In the genomic region with DNA sequence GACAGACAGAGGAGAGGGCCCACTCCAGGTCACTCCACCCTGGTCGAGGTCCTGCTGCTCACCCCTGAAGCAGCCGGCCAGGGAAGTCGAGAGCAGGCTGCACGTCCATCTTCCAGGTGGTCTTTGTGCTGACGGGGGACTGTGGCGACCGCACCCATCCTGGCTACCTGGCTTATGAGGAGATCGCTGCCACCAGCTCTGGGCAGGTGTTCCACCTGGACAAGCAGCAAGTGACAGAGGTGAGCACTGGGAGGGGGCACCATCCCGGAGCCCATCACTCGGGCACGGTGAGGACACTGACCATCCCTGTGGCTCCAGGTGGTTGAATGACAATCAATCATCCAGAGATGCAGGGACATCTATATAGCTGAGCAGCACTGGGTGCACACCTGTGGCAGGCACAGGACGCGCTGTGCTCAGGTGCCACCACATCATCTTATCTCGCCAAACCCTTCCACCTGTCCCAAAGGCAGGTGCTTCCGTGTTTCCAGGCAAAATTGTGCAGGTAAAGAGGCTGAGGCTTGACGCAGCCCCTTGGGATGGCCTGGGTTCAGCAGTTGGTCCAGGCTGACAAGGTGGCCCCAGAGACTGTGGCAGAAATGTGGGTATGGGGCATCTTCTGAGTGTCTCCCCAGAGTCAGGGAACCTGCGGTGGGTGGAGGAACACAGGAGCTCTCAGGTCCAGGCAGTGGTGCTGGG, we compare ENCODE assay signal across 16 cellular contexts. TPM values are rescaled to one million over a fixed set of nuclear protein-coding genes. Genes with fewer than 3 reads are reported as not detected.
"Had no signal": no experiment of that assay in that cellular context is flagged by ENCODE, and none has a peak within 500 bp of the region (broad histone marks: within the 10 kb centered on the region; RNA-seq: fewer than 3 reads in every experiment).

No MANE protein-coding gene starts in this region.

- H3K36me3 ChIP-seq: SJCRH30, thyroid gland, uterus had no signal

- H3K27ac ChIP-seq: psoas muscle, SJCRH30, thyroid gland had no signal

- ATAC-seq: activated naive CD4-positive, alpha-beta T cell treated with anti-CD3 and anti-CD28 coated beads, Interleukin-2, amount 50 U/mL, for 72 hours; activated T-cell treated with anti-CD3 and anti-CD28 coated beads, Interleukin-2, amount 50 U/mL, for 72 hours had no signal

- H3K4me3 Mint-ChIP-seq: activated T-cell treated with anti-CD3 and anti-CD28 coated beads, Interleukin-2, amount 50 U/mL, for 72 hours; dendritic cell treated with granulocyte-macrophage colony-stimulating factor and Interleukin-4, amounts not matched to agents 40 ng/mL and 50 ng/mL, for 4 days; immature natural killer cell; nephron progenitor cell; T-helper 1 cell treated with Interleukin-12 subunit alpha and Interleukin-12 subunit beta and Interleukin-4 antibody, amounts not matched to agents 30 μg/mL and 1 μg/mL, for 36 hours had no signal

- H3K27me3 ChIP-seq: SJCRH30, thyroid gland, uterus had no signal

- H3K4me1 Mint-ChIP-seq: immature natural killer cell had no signal

- H3K4me3 ChIP-seq: psoas muscle, SJCRH30, thyroid gland, uterus had no signal

- H3K9me3 ChIP-seq: psoas muscle, SJCRH30, thyroid gland, uterus had no signal

- H3K4me1 ChIP-seq: psoas muscle had no signal

- H3K36me3 Mint-ChIP-seq: activated naive CD4-positive, alpha-beta T cell treated with anti-CD3 and anti-CD28 coated beads, Interleukin-2, amount 50 U/mL, for 72 hours; immature natural killer cell had no signal

- H3K27ac Mint-ChIP-seq: activated naive CD4-positive, alpha-beta T cell treated with anti-CD3 and anti-CD28 coated beads, Interleukin-2, amount 50 U/mL, for 72 hours; activated T-cell treated with anti-CD3 and anti-CD28 coated beads, Interleukin-2, amount 50 U/mL, for 72 hours; dendritic cell treated with granulocyte-macrophage colony-stimulating factor and Interleukin-4, amounts not matched to agents 40 ng/mL and 50 ng/mL, for 4 days; immature natural killer cell; T-helper 1 cell treated with Interleukin-12 subunit alpha and Interleukin-12 subunit beta and Interleukin-4 antibody, amounts not matched to agents 30 μg/mL and 1 μg/mL, for 36 hours had no signal

- DNase-seq: activated CD4-positive, alpha-beta T cell treated with anti-CD3 and anti-CD28 coated beads, Interleukin-2, amount 50 U/mL, for 4 hours; activated gamma-delta T cell; activated T-cell treated with anti-CD3 and anti-CD28 coated beads, Interleukin-2, amount 50 U/mL, for 72 hours; effector CD8-positive, alpha-beta T cell; immature natural killer cell; midbrain; nephron progenitor cell; psoas muscle; SJCRH30; stimulated activated naive CD4-positive, alpha-beta T cell; uterus had no signal

- H3K9me3 Mint-ChIP-seq: activated naive CD4-positive, alpha-beta T cell treated with anti-CD3 and anti-CD28 coated beads, Interleukin-2, amount 50 U/mL, for 72 hours; activated T-cell treated with anti-CD3 and anti-CD28 coated beads, Interleukin-2, amount 50 U/mL, for 72 hours; dendritic cell treated with granulocyte-macrophage colony-stimulating factor and Interleukin-4, amounts not matched to agents 40 ng/mL and 50 ng/mL, for 4 days; immature natural killer cell; nephron progenitor cell; T-helper 1 cell treated with Interleukin-12 subunit alpha and Interleukin-12 subunit beta and Interleukin-4 antibody, amounts not matched to agents 30 μg/mL and 1 μg/mL, for 36 hours had no signal

RNA-seq across cellular contexts. Expression of a gene that starts 20.7 kb away (rescaled TPM):
- total RNA-seq: activated CD8-positive, alpha-beta memory T cell treated with anti-CD3 and anti-CD28 coated beads for 36 hours; activated naive CD4-positive, alpha-beta T cell treated with anti-CD3 and anti-CD28 coated beads, Interleukin-2, amount 50 U/mL, for 72 hours had no signal
- polyA plus RNA-seq: immature natural killer cell had no signal
